In the genomic region with DNA sequence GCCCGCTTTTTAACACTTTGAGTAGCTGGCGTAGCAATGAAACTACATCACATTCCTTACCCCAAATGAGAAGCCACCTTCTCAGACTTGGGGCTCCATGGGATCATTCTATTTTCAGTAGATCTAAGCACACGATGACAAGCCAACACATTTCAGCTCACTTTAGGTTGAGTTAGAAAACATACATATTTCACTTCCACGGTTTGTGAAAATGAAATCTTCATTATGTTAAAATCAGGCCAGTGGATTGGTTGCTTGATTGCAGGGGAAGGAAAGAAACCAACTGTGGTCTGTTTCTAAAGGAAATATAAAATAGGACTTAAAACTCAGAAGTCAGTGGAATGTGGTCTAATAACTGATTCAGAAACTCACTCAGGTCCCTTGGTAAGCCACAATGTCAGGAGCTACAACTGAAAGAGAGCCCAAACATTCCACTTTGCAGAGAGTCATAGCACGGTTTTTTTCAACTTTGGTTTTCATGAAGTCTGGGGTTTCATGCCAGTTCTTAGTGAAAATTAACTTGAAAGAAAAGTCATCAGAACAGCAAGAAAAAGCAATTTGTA, we compare ENCODE assay signal across 16 cellular contexts.
DNase-seq lines count a peak whose midpoint lies in the region; ATAC-seq and TF ChIP-seq lines count a peak whose summit lies in the region.
"Had no signal": no experiment of that assay in that cellular context is flagged by ENCODE, and none has a peak within 500 bp of the region (broad histone marks: within the 10 kb centered on the region; RNA-seq: fewer than 3 reads in every experiment).

No MANE protein-coding gene starts in this region.

- H3K4me2 ChIP-seq in neural progenitor cell = no peak overlapping the region

- peaks cover 10% of the 10 kb centered on the region for H3K27me3 Mint-ChIP-seq in activated T-cell treated with anti-CD3 and anti-CD28 coated beads, Interleukin-2, amount 50 U/mL, for 72 hours (ENCODE audit: low read depth)
- H3K27me3 Mint-ChIP-seq in neural progenitor cell (ENCODE audit: insufficient read depth, low read depth) = no peaks in the 10 kb centered on the region

- H3K4me1 Mint-ChIP-seq in activated T-cell treated with anti-CD3 and anti-CD28 coated beads, Interleukin-2, amount 50 U/mL, for 72 hours (ENCODE audit: low read depth) = peaks cover 23% of the 10 kb centered on the region
- H3K4me1 Mint-ChIP-seq in neural progenitor cell = peaks cover 23% of the 10 kb centered on the region

- H4K20me1 ChIP-seq in neural progenitor cell (ENCODE audit: low read depth) = no peaks in the 10 kb centered on the region

- H3K4me1 ChIP-seq in neural progenitor cell = peaks cover 22% of the 10 kb centered on the region
- H3K4me1 ChIP-seq: adrenal gland, heart left ventricle, vagina had no signal

- peak overlapping the region; percentile 11 to 51 for H3K4me3 Mint-ChIP-seq in activated T-cell treated with anti-CD3 and anti-CD28 coated beads, Interleukin-2, amount 50 U/mL, for 72 hours
- no peak overlapping the region for H3K4me3 Mint-ChIP-seq in neural progenitor cell

- TF ChIP-seq CTCF in neural progenitor cell (IDR thresholded peaks at IDR 0.05) = no peak

- H3K36me3 Mint-ChIP-seq in activated T-cell treated with anti-CD3 and anti-CD28 coated beads, Interleukin-2, amount 50 U/mL, for 72 hours (ENCODE audit: insufficient read depth in 2 of 2) = peaks cover 0 to 1% of the 10 kb centered on the region in 2 donors
- H3K36me3 Mint-ChIP-seq in neural progenitor cell = peaks cover 22% of the 10 kb centered on the region

- no peaks in the 10 kb centered on the region for H3K9me3 ChIP-seq in neural progenitor cell (ENCODE audit: low read depth)
- H3K9me3 ChIP-seq: adrenal gland, heart left ventricle, vagina had no signal

- ATAC-seq in HG02610 (IDR thresholded peaks at IDR 0.05; ENCODE audit: unreplicated experiment) = peak; percentile 57
- ATAC-seq in activated T-cell treated with anti-CD3 and anti-CD28 coated beads, Interleukin-2, amount 50 U/mL, for 72 hours (replicated peaks in 1 of 2) = peak; percentile 83 to 92
- ATAC-seq: heart left ventricle had no signal

- no peak overlapping the region for H3K27ac ChIP-seq in neural progenitor cell
- H3K27ac ChIP-seq: adrenal gland, coronary artery, heart left ventricle, vagina had no signal

- H3K9me3 Mint-ChIP-seq in activated T-cell treated with anti-CD3 and anti-CD28 coated beads, Interleukin-2, amount 50 U/mL, for 72 hours = no peaks in the 10 kb centered on the region
- H3K9me3 Mint-ChIP-seq in neural progenitor cell = no peaks in the 10 kb centered on the region

- H3K4me3 ChIP-seq in neural progenitor cell = no peak overlapping the region
- H3K4me3 ChIP-seq: adrenal gland, coronary artery, heart left ventricle, vagina had no signal

- H3K27me3 ChIP-seq in neural progenitor cell = no peaks in the 10 kb centered on the region
- H3K27me3 ChIP-seq: adrenal gland, heart left ventricle, vagina had no signal

- peaks cover 18% of the 10 kb centered on the region for H3K79me2 ChIP-seq in neural progenitor cell (ENCODE audit: low read depth)

- H3F3A ChIP-seq in neural progenitor cell (ENCODE audit: low read depth) = peaks cover 8% of the 10 kb centered on the region

- H3K27ac Mint-ChIP-seq in activated T-cell treated with anti-CD3 and anti-CD28 coated beads, Interleukin-2, amount 50 U/mL, for 72 hours = peak overlapping the region; percentile 17
- peak overlapping the region; percentile 33 for H3K27ac Mint-ChIP-seq in neural progenitor cell

- H3K36me3 ChIP-seq in neural progenitor cell = no peaks in the 10 kb centered on the region
- H3K36me3 ChIP-seq: adrenal gland, heart left ventricle, vagina had no signal

- H3K9ac ChIP-seq in neural progenitor cell = no peak overlapping the region

- DNase-seq in EL (peak; percentile 3), neural progenitor cell (ENCODE audit: low spot score) (no peak), NCI-H1417 treated with DMSO at 0.1 percent for 48 hours (lab: John Stamatoyannopoulos, UW) (no peak), Kasumi-1 (lab: John Stamatoyannopoulos, UW) (no peak), NCI-H510A (lab: John Stamatoyannopoulos, UW) (no peak)
- peak in 1 of 2 donors; percentile 24 for DNase-seq in activated T-cell treated with anti-CD3 and anti-CD28 coated beads, Interleukin-2, amount 50 U/mL, for 72 hours
- DNase-seq: activated CD8-positive, alpha-beta memory T cell treated with anti-CD3 and anti-CD28 coated beads for 24 hours; adrenal gland; heart left ventricle; KBM-7; NCI-H1694 treated with DMSO at 0.1 percent for 48 hours; NCI-H524 treated with DMSO at 0.1 percent for 48 hours; stimulated activated CD4-positive, alpha-beta T cell treated with anti-CD3 and anti-CD28 coated beads, Interleukin-2, amount 100 ng/mL, for 24 hours had no signal

- H2AFZ ChIP-seq in neural progenitor cell (replicated peaks) = no peak overlapping the region
